ENCODE assay signal across 8 cellular contexts in the genomic region with DNA sequence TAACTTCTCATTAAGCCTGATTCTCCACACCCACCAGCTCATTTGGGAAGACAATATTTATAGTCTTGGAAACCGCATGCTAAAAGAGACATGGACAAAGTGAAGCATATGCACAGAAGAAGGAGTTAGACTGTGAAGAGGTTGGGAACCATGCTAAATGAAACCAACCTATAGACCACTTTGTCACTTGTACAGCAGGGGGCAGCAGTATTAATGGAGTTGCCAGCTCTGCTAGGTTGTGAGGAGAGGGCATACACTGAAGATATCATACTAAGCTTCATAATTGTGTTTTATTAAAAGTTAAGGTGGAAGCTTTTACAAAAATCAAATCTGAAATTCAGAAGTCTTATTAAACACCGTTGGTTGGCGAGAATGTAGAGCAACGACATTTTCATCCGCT. TPM values are rescaled to one million over a fixed set of nuclear protein-coding genes. Genes with fewer than 3 reads are reported as not detected.
DNase-seq lines count a peak whose midpoint lies in the region; ATAC-seq and TF ChIP-seq lines count a peak whose summit lies in the region.

No MANE protein-coding gene starts in this region.

- H3K36me3 ChIP-seq in OCI-LY3 (replicated peaks; ENCODE audit: low read depth, low read length) = no peaks in the 10 kb centered on the region
- H3K36me3 ChIP-seq in CD8-positive, alpha-beta memory T cell (ENCODE audit: insufficient read depth, low read length) = no peaks in the 10 kb centered on the region
- H3K36me3 ChIP-seq in sigmoid colon = no peaks in the 10 kb centered on the region

- intact Hi-C loops in activated CD4-positive, alpha-beta T cell treated with anti-CD3 and anti-CD28 coated beads for 36 hours (cut with DNase I, micrococcal nuclease) = loop anchor here in 1 of 2 experiments (1.0 kb wide), 1 partner anchor 269 kb away; no protein-coding TSS in a partner anchor
- intact Hi-C loops in sigmoid colon (cut with DNase I) = no loop called here

- no peaks in the 10 kb centered on the region for H3K36me3 Mint-ChIP-seq in activated CD4-positive, alpha-beta T cell treated with anti-CD3 and anti-CD28 coated beads for 36 hours (ENCODE audit: low read depth)
- H3K36me3 Mint-ChIP-seq in CD8-positive, alpha-beta memory T cell = no peaks in the 10 kb centered on the region

- TF ChIP-seq CTCF in OCI-LY3 (IDR thresholded peaks at IDR 0.05; ENCODE audit: low read depth, low read length) (peak; percentile 93), sigmoid colon (IDR thresholded peaks at IDR 0.05) (no peak)

- DNase-seq in activated CD4-positive, alpha-beta T cell treated with anti-CD3 and anti-CD28 coated beads for 36 hours = peak; percentile 18
- no peak for DNase-seq in activated CD4-positive, alpha-beta T cell treated with anti-CD3 and anti-CD28 coated beads, Interleukin-2, amount 50 U/mL, for 4 hours
- peak; percentile 66 for DNase-seq in fibroblast of peridontal ligament (ENCODE audit: extremely low read depth)
- DNase-seq in CD8-positive, alpha-beta memory T cell = no peak
- no peak for DNase-seq in midbrain (lab: John Stamatoyannopoulos, UW)
- DNase-seq in sigmoid colon = no peak

- H3K27ac Mint-ChIP-seq in activated CD4-positive, alpha-beta T cell treated with anti-CD3 and anti-CD28 coated beads for 36 hours = no peak overlapping the region
- H3K27ac Mint-ChIP-seq in CD8-positive, alpha-beta memory T cell = no peak overlapping the region

- H3K27me3 ChIP-seq in OCI-LY3 (ENCODE audit: low read depth, low read length) (no peaks in the 10 kb centered on the region), sigmoid colon (no peaks in the 10 kb centered on the region)
- no peaks in the 10 kb centered on the region for H3K27me3 ChIP-seq in CD8-positive, alpha-beta memory T cell (ENCODE audit: insufficient read depth, low read length, poor library complexity, severe bottlenecking)

- no peak for TF ChIP-seq POLR2A in sigmoid colon (IDR thresholded peaks at IDR 0.05)

- no peak for ATAC-seq in activated CD4-positive, alpha-beta T cell treated with anti-CD3 and anti-CD28 coated beads for 36 hours
- ATAC-seq in HG02885 (IDR thresholded peaks at IDR 0.05; ENCODE audit: poor library complexity, unreplicated experiment) = peak; percentile 62

- CTCF ChIA-PET in activated CD4-positive, alpha-beta T cell treated with anti-CD3 and anti-CD28 coated beads for 36 hours (lab: Charles Lee) = interaction anchor here (0.6 kb wide), 1 partner anchor 203 kb away, joined by 3 read pairs; no protein-coding TSS in a partner anchor
- CTCF ChIA-PET in CD8-positive, alpha-beta memory T cell (lab: Charles Lee) = no interaction called here

- H3K4me2 ChIP-seq in OCI-LY3 (ENCODE audit: low read length) = no peak overlapping the region

- WGBS in sigmoid colon, 2 donors = 88 to 92% methylated on average over 5 of the region's 5 CpGs

- H3K4me1 ChIP-seq in OCI-LY3 (ENCODE audit: low read length) = no peaks in the 10 kb centered on the region
- no peaks in the 10 kb centered on the region for H3K4me1 ChIP-seq in CD8-positive, alpha-beta memory T cell (ENCODE audit: insufficient read depth, low read length)
- no peaks in the 10 kb centered on the region for H3K4me1 ChIP-seq in sigmoid colon

- H3K4me3 ChIP-seq in OCI-LY3 (ENCODE audit: low read length) = no peak overlapping the region
- no peak overlapping the region for H3K4me3 ChIP-seq in CD8-positive, alpha-beta memory T cell (ENCODE audit: low read length)
- H3K4me3 ChIP-seq in sigmoid colon = no peak overlapping the region

- H3K9me3 ChIP-seq in OCI-LY3 (ENCODE audit: insufficient read depth, low read length) (no peaks in the 10 kb centered on the region), sigmoid colon (no peaks in the 10 kb centered on the region)
- no peaks in the 10 kb centered on the region for H3K9me3 ChIP-seq in CD8-positive, alpha-beta memory T cell (ENCODE audit: low read length)

- H3K79me2 ChIP-seq in OCI-LY3 (ENCODE audit: low read length) = no peaks in the 10 kb centered on the region

- H3K4me1 Mint-ChIP-seq in activated CD4-positive, alpha-beta T cell treated with anti-CD3 and anti-CD28 coated beads for 36 hours = no peaks in the 10 kb centered on the region
- H3K4me1 Mint-ChIP-seq in CD8-positive, alpha-beta memory T cell = no peaks in the 10 kb centered on the region

- no peak for TF ChIP-seq EP300 in sigmoid colon (IDR thresholded peaks at IDR 0.05)

- H3K9ac ChIP-seq in OCI-LY3 (ENCODE audit: low read length) = no peak overlapping the region

- H3K27ac ChIP-seq in OCI-LY3 (ENCODE audit: low read length) (no peak overlapping the region), sigmoid colon (no peak overlapping the region)
- H3K27ac ChIP-seq in CD8-positive, alpha-beta memory T cell (ENCODE audit: low read depth, low read length) = no peak overlapping the region

- no peaks in the 10 kb centered on the region for H4K20me1 ChIP-seq in OCI-LY3 (ENCODE audit: insufficient read depth, low read length)

- peak overlapping the region; percentile 51; the same call in 1 of the 2 replicates for H2AFZ ChIP-seq in OCI-LY3 (ENCODE audit: low read depth, low read length)

- peaks cover 13% of the 10 kb centered on the region for H3K9me3 Mint-ChIP-seq in activated CD4-positive, alpha-beta T cell treated with anti-CD3 and anti-CD28 coated beads for 36 hours (ENCODE audit: low read depth)
- H3K9me3 Mint-ChIP-seq in CD8-positive, alpha-beta memory T cell = peaks cover 5 to 39% (median 14%) of the 10 kb centered on the region in 5 donors

- POLR2A ChIA-PET in activated CD4-positive, alpha-beta T cell treated with anti-CD3 and anti-CD28 coated beads for 36 hours (lab: Charles Lee) = no interaction called here
- POLR2A ChIA-PET in CD8-positive, alpha-beta memory T cell (lab: Charles Lee) = no interaction called here

- no peaks in the 10 kb centered on the region for H3K27me3 Mint-ChIP-seq in activated CD4-positive, alpha-beta T cell treated with anti-CD3 and anti-CD28 coated beads for 36 hours
- no peaks in the 10 kb centered on the region for H3K27me3 Mint-ChIP-seq in CD8-positive, alpha-beta memory T cell

- H3K4me3 Mint-ChIP-seq in activated CD4-positive, alpha-beta T cell treated with anti-CD3 and anti-CD28 coated beads for 36 hours = no peak overlapping the region
- H3K4me3 Mint-ChIP-seq in CD8-positive, alpha-beta memory T cell = no peak overlapping the region

RNA-seq across cellular contexts. Expression of a gene that starts 38.3 kb away (rescaled TPM):
- total RNA-seq in activated CD4-positive, alpha-beta T cell treated with anti-CD3 and anti-CD28 coated beads for 36 hours = not detected
- total RNA-seq in CD8-positive, alpha-beta memory T cell = not detected
- not detected for polyA plus RNA-seq in CD8-positive, alpha-beta memory T cell
- 1 to 10 TPM in 3 of 4 donors, under 1 TPM in 1; 0.28 to 7.5 (median 1.5) TPM for total RNA-seq in sigmoid colon
- polyA plus RNA-seq in sigmoid colon = under 1 TPM in 2 of 3 donors, not detected in 1; 0.23 to 0.63 TPM

Comparison
In these comparisons a context has a peak if more than half of its experiments do, and no peak if none do; other contexts are left out.
1. DNase-seq: peak in activated CD4-positive, alpha-beta T cell treated with anti-CD3 and anti-CD28 coated beads for 36 hours (single experiment) and fibroblast of peridontal ligament (single experiment); none in activated CD4-positive, alpha-beta T cell treated with anti-CD3 and anti-CD28 coated beads, Interleukin-2, amount 50 U/mL, for 4 hours (0 of 2), CD8-positive, alpha-beta memory T cell (0 of 5), midbrain (single experiment) and sigmoid colon (single experiment).